ENCODE assay signal across 1 cellular context in genomic region chr6:36600564-36601146, GRCh38.
TF ChIP-seq lines count a peak whose summit lies in the region.

No MANE protein-coding gene starts in this region.

TF ChIP-seq in K562, 482 proteins besides CTCF, POLR2A, EP300 and RAD21:
- TF ChIP-seq, protein P1, sequence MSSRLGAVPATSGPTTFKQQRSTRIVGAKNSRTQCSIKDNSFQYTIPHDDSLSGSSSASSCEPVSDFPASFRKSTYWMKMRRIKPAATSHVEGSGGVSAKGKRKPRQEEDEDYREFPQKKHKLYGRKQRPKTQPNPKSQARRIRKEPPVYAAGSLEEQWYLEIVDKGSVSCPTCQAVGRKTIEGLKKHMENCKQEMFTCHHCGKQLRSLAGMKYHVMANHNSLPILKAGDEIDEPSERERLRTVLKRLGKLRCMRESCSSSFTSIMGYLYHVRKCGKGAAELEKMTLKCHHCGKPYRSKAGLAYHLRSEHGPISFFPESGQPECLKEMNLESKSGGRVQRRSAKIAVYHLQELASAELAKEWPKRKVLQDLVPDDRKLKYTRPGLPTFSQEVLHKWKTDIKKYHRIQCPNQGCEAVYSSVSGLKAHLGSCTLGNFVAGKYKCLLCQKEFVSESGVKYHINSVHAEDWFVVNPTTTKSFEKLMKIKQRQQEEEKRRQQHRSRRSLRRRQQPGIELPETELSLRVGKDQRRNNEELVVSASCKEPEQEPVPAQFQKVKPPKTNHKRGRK (tag; IDR thresholded peaks at IDR 0.05), result 0 out of 2 replicates have a peak, but pooled peaks have one; percentile 25
- TF ChIP-seq MLLT1 (IDR thresholded peaks at IDR 0.05) (peak in 1 of 2 experiments; percentile 37; a peak in 1 of 4 replicates), GTF2F1 (IDR thresholded peaks at IDR 0.05; ENCODE audit: low read depth, low read length) (no peak), PHF8 (IDR thresholded peaks at IDR 0.05; ENCODE audit: borderline replicate concordance, low read length) (no peak), RREB1 (CRISPR knock-in tag; IDR thresholded peaks at IDR 0.05) (no peak), KHSRP (IDR thresholded peaks at IDR 0.05) (peak; percentile 20; the same call in 1 of the 2 replicates), SUPT5H (IDR thresholded peaks at IDR 0.05) (peak; percentile 22; the same call in 1 of the 2 replicates), ZNF41 (CRISPR knock-in tag; conservative IDR thresholded peaks at IDR 0.05) (0 out of 2 replicates have a peak, but pooled peaks have one; percentile 32), POLR2AphosphoS5 (IDR thresholded peaks at IDR 0.05; ENCODE audit: control insufficient read depth, insufficient read depth, low read depth, low read length) (peak; percentile 58; the same call in 1 of the 2 replicates), ILF3 (IDR thresholded peaks at IDR 0.05; ENCODE audit: borderline replicate concordance) (0 out of 2 replicates have a peak, but pooled peaks have one; percentile 23), RUNX1 (IDR thresholded peaks at IDR 0.05; ENCODE audit: low read depth) (no peak), CCAR2 (IDR thresholded peaks at IDR 0.05; ENCODE audit: low read depth, low read length) (no peak), NFXL1 (CRISPR knock-in tag; IDR thresholded peaks at IDR 0.05) (peak; percentile 70), POLR2B (IDR thresholded peaks at IDR 0.05; ENCODE audit: low read depth, partially characterized antibody) (peak; percentile 34)
- TF ChIP-seq, protein P2, sequence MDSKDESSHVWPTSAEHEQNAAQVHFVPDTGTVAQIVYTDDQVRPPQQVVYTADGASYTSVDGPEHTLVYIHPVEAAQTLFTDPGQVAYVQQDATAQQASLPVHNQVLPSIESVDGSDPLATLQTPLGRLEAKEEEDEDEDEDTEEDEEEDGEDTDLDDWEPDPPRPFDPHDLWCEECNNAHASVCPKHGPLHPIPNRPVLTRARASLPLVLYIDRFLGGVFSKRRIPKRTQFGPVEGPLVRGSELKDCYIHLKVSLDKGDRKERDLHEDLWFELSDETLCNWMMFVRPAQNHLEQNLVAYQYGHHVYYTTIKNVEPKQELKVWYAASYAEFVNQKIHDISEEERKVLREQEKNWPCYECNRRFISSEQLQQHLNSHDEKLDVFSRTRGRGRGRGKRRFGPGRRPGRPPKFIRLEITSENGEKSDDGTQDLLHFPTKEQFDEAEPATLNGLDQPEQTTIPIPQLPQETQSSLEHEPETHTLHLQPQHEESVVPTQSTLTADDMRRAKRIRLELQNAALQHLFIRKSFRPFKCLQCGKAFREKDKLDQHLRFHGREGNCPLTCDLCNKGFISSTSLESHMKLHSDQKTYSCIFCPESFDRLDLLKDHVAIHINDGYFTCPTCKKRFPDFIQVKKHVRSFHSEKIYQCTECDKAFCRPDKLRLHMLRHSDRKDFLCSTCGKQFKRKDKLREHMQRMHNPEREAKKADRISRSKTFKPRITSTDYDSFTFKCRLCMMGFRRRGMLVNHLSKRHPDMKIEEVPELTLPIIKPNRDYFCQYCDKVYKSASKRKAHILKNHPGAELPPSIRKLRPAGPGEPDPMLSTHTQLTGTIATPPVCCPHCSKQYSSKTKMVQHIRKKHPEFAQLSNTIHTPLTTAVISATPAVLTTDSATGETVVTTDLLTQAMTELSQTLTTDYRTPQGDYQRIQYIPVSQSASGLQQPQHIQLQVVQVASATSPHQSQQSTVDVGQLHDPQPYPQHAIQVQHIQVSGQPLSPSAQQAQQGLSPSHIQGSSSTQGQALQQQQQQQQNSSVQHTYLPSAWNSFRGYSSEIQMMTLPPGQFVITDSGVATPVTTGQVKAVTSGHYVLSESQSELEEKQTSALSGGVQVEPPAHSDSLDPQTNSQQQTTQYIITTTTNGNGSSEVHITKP (IDR thresholded peaks at IDR 0.05; ENCODE audit: partially characterized antibody), result no peak
